16 cellular contexts compared by ENCODE assay signal in genomic region chr1:27444632-27445031, GRCh38. TPM values are rescaled to one million over a fixed set of nuclear protein-coding genes. Genes with fewer than 3 reads are reported as not detected.
DNase-seq lines count a peak whose midpoint lies in the region; ATAC-seq lines count a peak whose summit lies in the region.
"Had no signal": no experiment of that assay in that cellular context is flagged by ENCODE, and none has a peak within 500 bp of the region (broad histone marks: within the 10 kb centered on the region; RNA-seq: fewer than 3 reads in every experiment).

No MANE protein-coding gene starts in this region.

- no peak overlapping the region for H3K9ac ChIP-seq in GM23248
- H3K9ac ChIP-seq: BLaER1 had no signal

- H3K9me3 ChIP-seq in CD4-positive, alpha-beta memory T cell (ENCODE audit: control insufficient read depth in 1 of 2, low read length in 2 of 2), result no peaks in the 10 kb centered on the region
- H3K9me3 ChIP-seq in GM23248 (ENCODE audit: low read depth), result no peaks in the 10 kb centered on the region
- H3K9me3 ChIP-seq: BLaER1, stomach had no signal

- peaks cover 10% of the 10 kb centered on the region; the same call in 1 of the 2 replicates for H4K20me1 ChIP-seq in GM23248 (ENCODE audit: insufficient read depth)

- H3K4me3 Mint-ChIP-seq in CD4-positive, alpha-beta memory T cell, result peak overlapping the region in 3 of 8 donors; percentile 5 to 72 (median 63)
- H3K4me3 Mint-ChIP-seq in activated CD8-positive, alpha-beta T cell treated with anti-CD3 and anti-CD28 coated beads, Interleukin-2, amount 10 ng/mL, durations not matched to agents 7 days and 5 days, result no peak overlapping the region
- H3K4me3 Mint-ChIP-seq in naive B cell, result no peak overlapping the region

- H3K4me1 Mint-ChIP-seq in CD4-positive, alpha-beta memory T cell, result peaks cover 34 to 54% (median 46%) of the 10 kb centered on the region in 4 donors
- peaks cover 36% of the 10 kb centered on the region for H3K4me1 Mint-ChIP-seq in activated CD8-positive, alpha-beta T cell treated with anti-CD3 and anti-CD28 coated beads, Interleukin-2, amount 10 ng/mL, durations not matched to agents 7 days and 5 days (ENCODE audit: low read depth)
- H3K4me1 Mint-ChIP-seq in naive B cell, result peaks cover 36 to 60% (median 55%) of the 10 kb centered on the region in 3 donors

- H2AFZ ChIP-seq in GM23248, result no peak overlapping the region

- no peak overlapping the region for H3K4me3 ChIP-seq in CD4-positive, alpha-beta memory T cell (ENCODE audit: low read length in 2 of 2)
- no peak overlapping the region for H3K4me3 ChIP-seq in GM23248
- H3K4me3 ChIP-seq: BLaER1, stomach had no signal

- ATAC-seq in activated CD8-positive, alpha-beta T cell treated with anti-CD3 and anti-CD28 coated beads, Interleukin-2, amount 10 ng/mL, durations not matched to agents 7 days and 5 days, result no peak
- ATAC-seq in naive B cell (ENCODE audit: low read depth in 2 of 2), result no peak
- no peak for ATAC-seq in HG03280 (IDR thresholded peaks at IDR 0.05; ENCODE audit: unreplicated experiment)
- no peak for ATAC-seq in GM18519 (IDR thresholded peaks at IDR 0.05; ENCODE audit: low FRiP score, unreplicated experiment)

- DNase-seq in CD4-positive, alpha-beta memory T cell, result no peak
- DNase-seq in GM23248 (no peak), naive B cell (no peak), NCI-H446 treated with DMSO at 0.1 percent for 48 hours (lab: John Stamatoyannopoulos, UW) (no peak), NCI-H774 (lab: John Stamatoyannopoulos, UW) (no peak)
- DNase-seq in activated CD8-positive, alpha-beta T cell treated with anti-CD3 and anti-CD28 coated beads, Interleukin-2, amount 10 ng/mL, durations not matched to agents 7 days and 5 days, result no peak
- DNase-seq: dermis blood vessel endothelial cell, DMS79, head of caudate nucleus, KG1, midbrain, stomach, WERI-Rb-1 had no signal

- peaks cover 3% of the 10 kb centered on the region for H3K36me3 ChIP-seq in CD4-positive, alpha-beta memory T cell (ENCODE audit: insufficient read depth, low read length)
- H3K36me3 ChIP-seq in GM23248 (ENCODE audit: low read depth), result peaks cover 7% of the 10 kb centered on the region; the same call in 1 of the 2 replicates

- H3K27me3 ChIP-seq in CD4-positive, alpha-beta memory T cell (ENCODE audit: insufficient read depth, low read length), result no peaks in the 10 kb centered on the region
- H3K27me3 ChIP-seq in GM23248 (replicated peaks; ENCODE audit: insufficient read depth), result no peaks in the 10 kb centered on the region
- H3K27me3 ChIP-seq: BLaER1, stomach had no signal

- H3K27me3 Mint-ChIP-seq in CD4-positive, alpha-beta memory T cell, result no peaks in the 10 kb centered on the region
- H3K27me3 Mint-ChIP-seq in activated CD8-positive, alpha-beta T cell treated with anti-CD3 and anti-CD28 coated beads, Interleukin-2, amount 10 ng/mL, durations not matched to agents 7 days and 5 days (ENCODE audit: low read depth), result no peaks in the 10 kb centered on the region
- no peaks in the 10 kb centered on the region for H3K27me3 Mint-ChIP-seq in naive B cell

- intact Hi-C loops in CD4-positive, alpha-beta memory T cell (cut with micrococcal nuclease), result no loop called here

- H3K4me1 ChIP-seq in CD4-positive, alpha-beta memory T cell (ENCODE audit: insufficient read depth, low read length), result peaks cover 34% of the 10 kb centered on the region
- H3K4me1 ChIP-seq in GM23248 (ENCODE audit: insufficient read depth), result peaks cover 8% of the 10 kb centered on the region; the same call in 1 of the 2 replicates

- peaks cover 100% of the 10 kb centered on the region for H3K79me2 ChIP-seq in GM23248 (ENCODE audit: insufficient read depth)

- 38 to 65% methylated on average over 1 of the region's 1 CpG for WGBS in GM23248 (ENCODE audit: low coverage in 1 of 2, low lambda C conversion rate in 2 of 2, missing lambda C conversion rate in 2 of 2), 2 experiments

- no peaks in the 10 kb centered on the region for H3K9me2 ChIP-seq in GM23248 (ENCODE audit: insufficient read depth)

- CTCF ChIA-PET in CD4-positive, alpha-beta memory T cell (lab: Charles Lee; ENCODE audit: partially characterized antibody), result interaction anchor here (2.0 kb wide), 1 partner anchor 14 kb away, joined by 7 read pairs; no protein-coding TSS in a partner anchor
- CTCF ChIA-PET in activated CD8-positive, alpha-beta T cell treated with anti-CD3 and anti-CD28 coated beads, Interleukin-2, amount 10 ng/mL, durations not matched to agents 7 days and 5 days (lab: Charles Lee), result interaction anchor here (1.6 to 1.9 kb wide), 3 partner anchors 12 to 29 kb away, joined by 4 to 10 read pairs (median 5); no protein-coding TSS in a partner anchor

- peak overlapping the region; percentile 9 to 89 (median 71) for H3K27ac Mint-ChIP-seq in CD4-positive, alpha-beta memory T cell
- peak overlapping the region; percentile 14 for H3K27ac Mint-ChIP-seq in activated CD8-positive, alpha-beta T cell treated with anti-CD3 and anti-CD28 coated beads, Interleukin-2, amount 10 ng/mL, durations not matched to agents 7 days and 5 days
- peak overlapping the region; percentile 4 to 91 (median 69) for H3K27ac Mint-ChIP-seq in naive B cell

- POLR2A ChIA-PET in CD4-positive, alpha-beta memory T cell (lab: Charles Lee; ENCODE audit: partially characterized antibody), result interaction anchor here (1.6 kb wide), 1 partner anchor 10 kb away, joined by 6 read pairs; no protein-coding TSS in a partner anchor
- POLR2A ChIA-PET in activated CD8-positive, alpha-beta T cell treated with anti-CD3 and anti-CD28 coated beads, Interleukin-2, amount 10 ng/mL, durations not matched to agents 7 days and 5 days (lab: Charles Lee), result interaction anchor here (1.2 kb wide), 1 partner anchor 21 kb away, joined by 3 read pairs; no protein-coding TSS in a partner anchor

- in situ Hi-C loops in GM23248 (cut with MboI), result no loop called here

- no peak overlapping the region for H3K27ac ChIP-seq in CD4-positive, alpha-beta memory T cell (ENCODE audit: low read depth, low read length)
- H3K27ac ChIP-seq in GM23248, result peak overlapping the region; percentile 20; the same call in 1 of the 2 replicates
- H3K27ac ChIP-seq: BLaER1, WERI-Rb-1 had no signal

- H3K4me2 ChIP-seq in GM23248 (ENCODE audit: unreplicated experiment), result no peak overlapping the region
- H3K4me2 ChIP-seq: BLaER1 had no signal

- peaks cover 17 to 32% of the 10 kb centered on the region in 2 donors for H3K36me3 Mint-ChIP-seq in CD4-positive, alpha-beta memory T cell
- H3K36me3 Mint-ChIP-seq in activated CD8-positive, alpha-beta T cell treated with anti-CD3 and anti-CD28 coated beads, Interleukin-2, amount 10 ng/mL, durations not matched to agents 7 days and 5 days (ENCODE audit: low read depth), result peaks cover 25% of the 10 kb centered on the region
- H3K36me3 Mint-ChIP-seq in naive B cell, result peaks cover 0 to 8% of the 10 kb centered on the region in 2 donors

- peaks cover 0 to 2% (median 0%) of the 10 kb centered on the region in 8 donors for H3K9me3 Mint-ChIP-seq in CD4-positive, alpha-beta memory T cell
- no peaks in the 10 kb centered on the region for H3K9me3 Mint-ChIP-seq in activated CD8-positive, alpha-beta T cell treated with anti-CD3 and anti-CD28 coated beads, Interleukin-2, amount 10 ng/mL, durations not matched to agents 7 days and 5 days (ENCODE audit: insufficient read depth)
- no peaks in the 10 kb centered on the region for H3K9me3 Mint-ChIP-seq in naive B cell

- no peaks in the 10 kb centered on the region; the same call in 1 of the 2 replicates for H3F3A ChIP-seq in GM23248 (ENCODE audit: insufficient read depth)

RNA-seq across cellular contexts. Expression of gene WASF2, which starts 45.3 kb away (rescaled TPM):
- total RNA-seq in CD4-positive, alpha-beta memory T cell, result 100 to 1,000 TPM; 163 to 164 TPM
- polyA plus RNA-seq in CD4-positive, alpha-beta memory T cell, result 10 to 100 TPM; 31.6 to 81.1 TPM
- total RNA-seq in GM23248 (2014; rRNA removed; shearing (Covaris generic)), result 18.6 and 19.3 TPM in 2 replicates
- polyA plus RNA-seq in GM23248 (2016; fragmentation: Nextera tagmentation; extraction: Ambion mirVana), result 117 and 118 TPM in 2 replicates
- 100 to 1,000 TPM; 120 to 127 TPM for total RNA-seq in activated CD8-positive, alpha-beta T cell treated with anti-CD3 and anti-CD28 coated beads, Interleukin-2, amount 10 ng/mL, durations not matched to agents 7 days and 5 days
- 100 to 1,000 TPM in 2 of 6 donors, 10 to 100 TPM in 4; 33.1 to 121 (median 83.3) TPM for polyA plus RNA-seq in naive B cell (ENCODE audit: low read depth in 6 of 6)

RNA-seq across cellular contexts. Expression of gene GPR3, which starts 52.2 kb away (rescaled TPM):
- not detected for total RNA-seq in CD4-positive, alpha-beta memory T cell
- polyA plus RNA-seq in CD4-positive, alpha-beta memory T cell, result not detected
- total RNA-seq in GM23248 (2014; rRNA removed; shearing (Covaris generic)), result 0.32 and 0.38 TPM in 2 replicates
- polyA plus RNA-seq in GM23248 (2016; fragmentation: Nextera tagmentation; extraction: Ambion mirVana) (1.6 and 1.8 TPM in 2 replicates), naive B cell (ENCODE audit: low read depth in 6 of 6) (under 1 TPM in 4 of 6 donors, not detected in 2; 0.12 to 0.64 (median 0.35) TPM)
- total RNA-seq in activated CD8-positive, alpha-beta T cell treated with anti-CD3 and anti-CD28 coated beads, Interleukin-2, amount 10 ng/mL, durations not matched to agents 7 days and 5 days, result under 1 TPM; 0.47 to 0.66 TPM

Comparison
In these comparisons a context has a peak if more than half of its experiments do, and no peak if none do; other contexts are left out.
1. H3K27ac Mint-ChIP-seq: peak in every context shown above with its lines; median percentile 71 in CD4-positive, alpha-beta memory T cell; 69 in naive B cell; 14 in activated CD8-positive, alpha-beta T cell treated with anti-CD3 and anti-CD28 coated beads, Interleukin-2, amount 10 ng/mL, durations not matched to agents 7 days and 5 days.